9 cellular contexts compared by ENCODE assay signal in the genomic region with DNA sequence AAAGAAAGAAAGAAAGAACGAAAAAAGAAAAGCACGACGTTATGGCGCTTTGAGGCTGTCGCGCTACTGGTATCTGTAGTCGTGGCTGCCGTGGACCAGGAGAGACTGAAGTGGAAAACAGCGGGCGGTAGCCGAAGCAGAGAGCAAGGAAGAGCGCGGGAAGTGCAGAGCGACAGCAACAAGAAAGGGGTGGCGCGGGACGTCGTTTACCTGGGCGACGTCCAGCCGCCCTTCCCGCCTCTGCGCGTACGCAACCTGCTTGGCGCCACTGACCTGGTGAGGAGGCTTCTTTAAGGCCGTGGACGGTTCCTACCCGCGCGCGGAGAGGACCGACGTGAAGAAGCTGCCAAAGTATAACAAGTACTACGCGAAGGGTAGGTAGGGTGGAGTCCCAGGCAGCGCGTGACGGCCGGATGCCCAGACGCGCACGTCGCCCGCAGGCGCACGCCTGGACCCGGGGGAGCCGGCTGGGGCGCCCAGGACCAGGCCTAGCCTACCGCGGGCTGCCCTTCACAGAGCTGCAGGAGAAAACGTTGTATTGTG. TPM values are rescaled to one million over a fixed set of nuclear protein-coding genes. Genes with fewer than 3 reads are reported as not detected.
DNase-seq lines count a peak whose midpoint lies in the region; ATAC-seq lines count a peak whose summit lies in the region.
"Had no signal": no experiment of that assay in that cellular context is flagged by ENCODE, and none has a peak within 500 bp of the region (broad histone marks: within the 10 kb centered on the region; RNA-seq: fewer than 3 reads in every experiment).

No MANE protein-coding gene starts in this region.

- no peak overlapping the region for H3K27ac ChIP-seq in right cardiac atrium (ENCODE audit: low read length)
- H3K27ac ChIP-seq: epithelial cell of prostate had no signal

- DNase-seq in RPMI7951 (ENCODE audit: low read depth) (peak; percentile 76), right cardiac atrium (peak; percentile 57 to 84 (median 79)), NAMALWA (ENCODE audit: low spot score) (no peak)
- DNase-seq in activated naive CD4-positive, alpha-beta T cell (lab: John Stamatoyannopoulos, UW) = peak; percentile 10 to 61 (median 24)
- peak; percentile 8 to 43 for DNase-seq in stimulated activated CD4-positive, alpha-beta T cell treated with anti-CD3 and anti-CD28 coated beads, Interleukin-15, amount 100 ng/mL, for 1 hour (ENCODE audit: low read depth in 1 of 2, low spot score in 1 of 2)
- DNase-seq in NK-92 treated with Interleukin-12 subunit alpha and Interleukin-12 subunit beta, amount 100 ng/mL, for 24 hours (lab: John Stamatoyannopoulos, UW) = no peak

- WGBS in right cardiac atrium = 3% methylated on average over 53 of the region's 53 CpGs

- H3K4me3 ChIP-seq in right cardiac atrium (ENCODE audit: low read length) = peak overlapping the region; percentile 66

- no peaks in the 10 kb centered on the region for H3K4me1 ChIP-seq in right cardiac atrium (ENCODE audit: control insufficient read depth, insufficient read depth, low read length)

- ATAC-seq in GM18499 (IDR thresholded peaks at IDR 0.05; ENCODE audit: insufficient read depth, unreplicated experiment) = peak; percentile 77
- peak; percentile 88 for ATAC-seq in HG02840 (IDR thresholded peaks at IDR 0.05; ENCODE audit: low FRiP score, unreplicated experiment)
- peak; percentile 89 to 98 for ATAC-seq in right cardiac atrium

- peaks cover under 1% of the 10 kb centered on the region for H3K9me3 ChIP-seq in right cardiac atrium (ENCODE audit: control insufficient read depth, low read length)

- no peaks in the 10 kb centered on the region for H3K27me3 ChIP-seq in right cardiac atrium (ENCODE audit: control insufficient read depth, insufficient read depth)

- intact Hi-C loops in right cardiac atrium (cut with DNase I) = no loop called here

RNA-seq across cellular contexts. Expression of gene CCL28, which starts 15.4 kb away (rescaled TPM):
- total RNA-seq in RPMI7951 (2014; rRNA removed; shearing (Covaris generic)) = 8.8 and 12.8 TPM in 2 replicates
- 1 to 10 TPM in 3 of 4 donors, under 1 TPM in 1; 0.58 to 2.2 (median 1.7) TPM for total RNA-seq in right cardiac atrium
- polyA plus RNA-seq in right cardiac atrium = 1.4 TPM

Comparison
In these comparisons a context has a peak if more than half of its experiments do, and no peak if none do; other contexts are left out.
1. DNase-seq: peak in RPMI7951 (single experiment), activated naive CD4-positive, alpha-beta T cell (4 of 4), right cardiac atrium (3 of 3) and stimulated activated CD4-positive, alpha-beta T cell treated with anti-CD3 and anti-CD28 coated beads, Interleukin-15, amount 100 ng/mL, for 1 hour (2 of 2); none in NK-92 treated with Interleukin-12 subunit alpha and Interleukin-12 subunit beta, amount 100 ng/mL, for 24 hours (single experiment) and NAMALWA (single experiment).
2. Peak in every context shown above with its lines, with median percentiles within 50 percentile points of each other: ATAC-seq.